ENCODE assay signal across 13 cellular contexts in the genomic region with DNA sequence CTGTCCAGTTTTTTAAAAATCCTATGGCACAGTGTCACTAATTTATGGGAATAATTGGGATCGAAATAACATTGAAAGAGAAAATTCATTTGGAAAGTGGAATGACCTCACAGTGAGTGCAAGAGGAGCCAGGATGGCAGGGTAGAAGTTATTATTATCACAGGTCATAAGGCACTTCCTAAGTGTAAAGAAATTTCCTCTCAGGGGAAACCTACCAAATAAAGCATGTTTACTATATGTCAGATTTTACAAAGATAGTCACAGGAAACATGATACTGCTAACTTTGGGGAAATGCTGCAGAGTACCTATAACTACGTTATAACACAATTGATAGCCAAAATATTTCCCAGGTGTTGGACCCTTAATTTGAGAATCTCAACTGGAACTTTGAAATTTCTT.
"Had no signal": no experiment of that assay in that cellular context is flagged by ENCODE, and none has a peak within 500 bp of the region (broad histone marks: within the 10 kb centered on the region; RNA-seq: fewer than 3 reads in every experiment).

No MANE protein-coding gene starts in this region.

- H3K4me3 ChIP-seq: cardiac muscle cell, gastrocnemius medialis, hepatocyte, right atrium auricular region, skin epidermis, thyroid gland, vagina had no signal

- H3K4me1 ChIP-seq: gastrocnemius medialis, thyroid gland, vagina had no signal

- H3K36me3 ChIP-seq: cardiac muscle cell, gastrocnemius medialis, right atrium auricular region, thyroid gland, vagina had no signal

- ATAC-seq: gastrocnemius medialis had no signal

- H3K4me2 ChIP-seq: hepatocyte had no signal

- H2AFZ ChIP-seq: hepatocyte had no signal

- H3K27ac ChIP-seq: cardiac muscle cell, gastrocnemius medialis, hepatocyte, right atrium auricular region, skin epidermis, thyroid gland, vagina had no signal

- DNase-seq: activated CD8-positive, alpha-beta memory T cell treated with anti-CD3 and anti-CD28 coated beads, Interleukin-2, amount 50 U/mL, for 48 hours; activated CD8-positive, alpha-beta T cell treated with anti-CD3 and anti-CD28 coated beads, Interleukin-2, amount 10 ng/mL, durations not matched to agents 7 days and 5 days; activated naive CD4-positive, alpha-beta T cell treated with Interleukin-2 at 50 U/mL for 16 hours; activated naive CD8-positive, alpha-beta T cell treated with anti-CD3 and anti-CD28 coated beads, Interleukin-2, amount 50 U/mL, for 24 hours; effector CD4-positive, alpha-beta T cell; gastrocnemius medialis; kidney; thyroid gland had no signal

- H3K9me3 ChIP-seq: gastrocnemius medialis, right atrium auricular region, thyroid gland, vagina had no signal

- H3K79me2 ChIP-seq: hepatocyte had no signal

- H3K27me3 ChIP-seq: cardiac muscle cell, gastrocnemius medialis, hepatocyte, right atrium auricular region, thyroid gland, vagina had no signal
